In the genomic region with DNA sequence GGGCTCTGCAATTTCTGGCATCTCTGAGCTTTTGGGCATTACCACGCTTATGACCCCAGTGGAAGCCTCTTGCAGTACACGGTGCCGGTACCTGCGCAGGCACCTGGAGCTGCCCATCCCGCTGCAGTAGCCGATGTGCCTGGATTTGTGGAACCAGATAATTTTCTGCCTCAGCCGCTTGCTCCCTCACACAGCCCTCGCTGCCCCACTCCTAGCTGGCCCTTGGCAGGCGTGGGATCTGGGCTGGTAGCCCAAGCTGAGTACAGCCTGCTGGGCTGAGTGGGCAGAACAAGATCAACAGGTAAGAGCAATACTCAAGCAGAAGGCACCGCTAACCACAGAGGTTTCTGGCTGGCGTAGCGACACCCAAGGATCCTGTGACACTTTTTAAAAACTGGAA, we compare ENCODE assay signal across 14 cellular contexts.
"Had no signal": no experiment of that assay in that cellular context is flagged by ENCODE, and none has a peak within 500 bp of the region (broad histone marks: within the 10 kb centered on the region; RNA-seq: fewer than 3 reads in every experiment).

No MANE protein-coding gene starts in this region.

- H3K36me3 ChIP-seq: prostate gland, right atrium auricular region had no signal

- H3K27ac Mint-ChIP-seq: activated CD4-positive, alpha-beta T cell treated with anti-CD3 and anti-CD28 coated beads for 36 hours; activated naive CD8-positive, alpha-beta T cell treated with anti-CD3 and anti-CD28 coated beads, Interleukin-2, amount 10 ng/mL, durations not matched to agents 7 days and 5 days; activated T-helper 1 cell treated with anti-CD3 and anti-CD28 coated beads, Interleukin-12 subunit alpha, Interleukin-12 subunit beta, Interleukin-2, Interleukin-4 antibody, amounts not matched to agents 30 ng/mL and 10 ng/mL and 1 ng/mL, durations not matched to agents 14 hours and 24 hours and 36 hours; memory B cell; stimulated activated naive CD8-positive, alpha-beta T cell treated with anti-CD3 and anti-CD28 coated beads, Interleukin-15, amount 100 ng/mL, for 72 hours had no signal

- ATAC-seq: activated CD4-positive, alpha-beta T cell treated with anti-CD3 and anti-CD28 coated beads for 36 hours; body of pancreas; left ventricle myocardium superior; stimulated activated naive CD8-positive, alpha-beta T cell treated with anti-CD3 and anti-CD28 coated beads, Interleukin-15, amount 100 ng/mL, for 72 hours had no signal

- H3K27me3 Mint-ChIP-seq: activated CD4-positive, alpha-beta T cell treated with anti-CD3 and anti-CD28 coated beads for 36 hours; activated naive CD8-positive, alpha-beta T cell treated with anti-CD3 and anti-CD28 coated beads, Interleukin-2, amount 10 ng/mL, durations not matched to agents 7 days and 5 days; memory B cell; stimulated activated naive CD8-positive, alpha-beta T cell treated with anti-CD3 and anti-CD28 coated beads, Interleukin-15, amount 100 ng/mL, for 72 hours had no signal

- H3K9me3 ChIP-seq: body of pancreas, prostate gland, right atrium auricular region had no signal

- DNase-seq: activated CD4-positive, alpha-beta T cell treated with anti-CD3 and anti-CD28 coated beads for 36 hours; activated CD4-positive, alpha-beta T cell treated with anti-CD3 and anti-CD28 coated beads, Interleukin-2, amount 50 U/mL, for 48 hours; activated naive CD8-positive, alpha-beta T cell treated with anti-CD3 and anti-CD28 coated beads, Interleukin-2, amount 10 ng/mL, durations not matched to agents 7 days and 5 days; amygdala; body of pancreas; head of caudate nucleus; left ventricle myocardium superior; stimulated activated naive CD8-positive, alpha-beta T cell treated with anti-CD3 and anti-CD28 coated beads, Interleukin-15, amount 100 ng/mL, for 72 hours; SW 1271 had no signal

- H3K27ac ChIP-seq: body of pancreas, prostate gland, right atrium auricular region had no signal

- H3K4me1 ChIP-seq: body of pancreas, prostate gland, right atrium auricular region had no signal

- H3K9me3 Mint-ChIP-seq: activated naive CD8-positive, alpha-beta T cell treated with anti-CD3 and anti-CD28 coated beads, Interleukin-2, amount 10 ng/mL, durations not matched to agents 7 days and 5 days; neural crest cell; stimulated activated naive CD8-positive, alpha-beta T cell treated with anti-CD3 and anti-CD28 coated beads, Interleukin-15, amount 100 ng/mL, for 72 hours had no signal

- H3K4me3 Mint-ChIP-seq: activated CD4-positive, alpha-beta T cell treated with anti-CD3 and anti-CD28 coated beads for 36 hours; activated naive CD8-positive, alpha-beta T cell treated with anti-CD3 and anti-CD28 coated beads, Interleukin-2, amount 10 ng/mL, durations not matched to agents 7 days and 5 days; activated T-helper 1 cell treated with anti-CD3 and anti-CD28 coated beads, Interleukin-12 subunit alpha, Interleukin-12 subunit beta, Interleukin-2, Interleukin-4 antibody, amounts not matched to agents 30 ng/mL and 10 ng/mL and 1 ng/mL, durations not matched to agents 14 hours and 24 hours and 36 hours; memory B cell; neural crest cell; stimulated activated naive CD8-positive, alpha-beta T cell treated with anti-CD3 and anti-CD28 coated beads, Interleukin-15, amount 100 ng/mL, for 72 hours had no signal

- H3K36me3 Mint-ChIP-seq: activated naive CD8-positive, alpha-beta T cell treated with anti-CD3 and anti-CD28 coated beads, Interleukin-2, amount 10 ng/mL, durations not matched to agents 7 days and 5 days; memory B cell had no signal

- H3K4me3 ChIP-seq: body of pancreas, prostate gland, right atrium auricular region had no signal

- H3K4me1 Mint-ChIP-seq: activated CD4-positive, alpha-beta T cell treated with anti-CD3 and anti-CD28 coated beads for 36 hours; activated naive CD8-positive, alpha-beta T cell treated with anti-CD3 and anti-CD28 coated beads, Interleukin-2, amount 10 ng/mL, durations not matched to agents 7 days and 5 days; memory B cell; neural crest cell; stimulated activated naive CD8-positive, alpha-beta T cell treated with anti-CD3 and anti-CD28 coated beads, Interleukin-15, amount 100 ng/mL, for 72 hours had no signal

- H3K27me3 ChIP-seq: body of pancreas, right atrium auricular region had no signal
